ENCODE assay signal across 12 cellular contexts in genomic region chr19:17862711-17863519, GRCh38. TPM values are rescaled to one million over a fixed set of nuclear protein-coding genes. Genes with fewer than 3 reads are reported as not detected.
DNase-seq lines count a peak whose midpoint lies in the region; ATAC-seq and TF ChIP-seq lines count a peak whose summit lies in the region.
"Had no signal": no experiment of that assay in that cellular context is flagged by ENCODE, and none has a peak within 500 bp of the region (broad histone marks: within the 10 kb centered on the region; RNA-seq: fewer than 3 reads in every experiment).

No MANE protein-coding gene starts in this region.

- peak overlapping the region; percentile 96 for H3K4me2 ChIP-seq in Loucy (ENCODE audit: low read depth, low read length, poor library complexity, severe bottlenecking)

- H3K27me3 ChIP-seq in Loucy (ENCODE audit: insufficient read depth, low read length, poor library complexity, severe bottlenecking): peaks cover 7% of the 10 kb centered on the region
- H3K27me3 ChIP-seq: ascending aorta, MG63, upper lobe of left lung had no signal

- H3K79me2 ChIP-seq in Loucy (ENCODE audit: insufficient read depth, low read length): peaks cover 42% of the 10 kb centered on the region

- H3K4me1 ChIP-seq in Loucy (ENCODE audit: insufficient read depth, low read length, poor library complexity, severe bottlenecking): peaks cover 21% of the 10 kb centered on the region

- H3K4me3 ChIP-seq in Loucy (ENCODE audit: low read length, poor library complexity, severe bottlenecking): peak overlapping the region; percentile 98
- H3K4me3 ChIP-seq: ascending aorta, upper lobe of left lung had no signal

- ATAC-seq in activated T-cell treated with anti-CD3 and anti-CD28 coated beads, Interleukin-2, amount 50 U/mL, for 4 hours: no peak
- no peak for ATAC-seq in stimulated activated memory B cell treated with anti-CD40 and anti-IgM and Interleukin-4, amounts not matched to agents 10 μg/mL and 1 μg/mL and 100 μg/mL, for 72 hours
- no peak for ATAC-seq in GM19023 (IDR thresholded peaks at IDR 0.05; ENCODE audit: unreplicated experiment)

- TF ChIP-seq CTCF in Loucy (conservative IDR thresholded peaks at IDR 0.05; ENCODE audit: low read length) (no peak), brain (conservative IDR thresholded peaks at IDR 0.05) (no peak)

- H3K9me3 ChIP-seq in Loucy (ENCODE audit: insufficient read depth, low read depth, low read length): no peaks in the 10 kb centered on the region
- H3K9me3 ChIP-seq: ascending aorta, MG63, upper lobe of left lung had no signal

- peaks cover 47% of the 10 kb centered on the region for H3K36me3 Mint-ChIP-seq in activated T-cell treated with anti-CD3 and anti-CD28 coated beads, Interleukin-2, amount 50 U/mL, for 4 hours (ENCODE audit: insufficient read depth)
- peaks cover 63% of the 10 kb centered on the region for H3K36me3 Mint-ChIP-seq in brain
- H3K36me3 Mint-ChIP-seq in stimulated activated memory B cell treated with anti-CD40 and anti-IgM and Interleukin-4, amounts not matched to agents 10 μg/mL and 1 μg/mL and 100 μg/mL, for 72 hours: peaks cover 50% of the 10 kb centered on the region

- no peak overlapping the region for H3K9ac ChIP-seq in Loucy (ENCODE audit: low read depth, low read length, poor library complexity, severe bottlenecking)

- peaks cover 33% of the 10 kb centered on the region for H3K4me1 Mint-ChIP-seq in activated T-cell treated with anti-CD3 and anti-CD28 coated beads, Interleukin-2, amount 50 U/mL, for 4 hours (ENCODE audit: low read depth)
- H3K4me1 Mint-ChIP-seq in brain: peaks cover 34% of the 10 kb centered on the region
- H3K4me1 Mint-ChIP-seq in stimulated activated memory B cell treated with anti-CD40 and anti-IgM and Interleukin-4, amounts not matched to agents 10 μg/mL and 1 μg/mL and 100 μg/mL, for 72 hours: peaks cover 60% of the 10 kb centered on the region

- no peaks in the 10 kb centered on the region for H3K9me3 Mint-ChIP-seq in activated T-cell treated with anti-CD3 and anti-CD28 coated beads, Interleukin-2, amount 50 U/mL, for 4 hours
- peaks cover 0 to 2% (median 0%) of the 10 kb centered on the region in 5 experiments for H3K9me3 Mint-ChIP-seq in brain
- no peaks in the 10 kb centered on the region for H3K9me3 Mint-ChIP-seq in stimulated activated memory B cell treated with anti-CD40 and anti-IgM and Interleukin-4, amounts not matched to agents 10 μg/mL and 1 μg/mL and 100 μg/mL, for 72 hours

- no peaks in the 10 kb centered on the region; the same call in 1 of the 2 replicates for H3F3A ChIP-seq in Loucy (ENCODE audit: low read depth)

- H3K36me3 ChIP-seq in Loucy (ENCODE audit: insufficient read depth, low read length): peaks cover 48% of the 10 kb centered on the region; the same call in 1 of the 2 replicates

- H3K9me2 ChIP-seq in Loucy (replicated peaks; ENCODE audit: low read depth, low read length): no peaks in the 10 kb centered on the region

- H3K27ac Mint-ChIP-seq in brain: peak overlapping the region in 2 of 5 experiments; percentile 52 to 91
- peak overlapping the region; percentile 90 for H3K27ac Mint-ChIP-seq in stimulated activated memory B cell treated with anti-CD40 and anti-IgM and Interleukin-4, amounts not matched to agents 10 μg/mL and 1 μg/mL and 100 μg/mL, for 72 hours

- H2AFZ ChIP-seq in Loucy (ENCODE audit: low read length): no peak overlapping the region

- no peaks in the 10 kb centered on the region for H3K27me3 Mint-ChIP-seq in activated T-cell treated with anti-CD3 and anti-CD28 coated beads, Interleukin-2, amount 50 U/mL, for 4 hours (ENCODE audit: low read depth)
- peaks cover 6% of the 10 kb centered on the region for H3K27me3 Mint-ChIP-seq in brain
- no peaks in the 10 kb centered on the region for H3K27me3 Mint-ChIP-seq in stimulated activated memory B cell treated with anti-CD40 and anti-IgM and Interleukin-4, amounts not matched to agents 10 μg/mL and 1 μg/mL and 100 μg/mL, for 72 hours

- DNase-seq in activated T-cell treated with anti-CD3 and anti-CD28 coated beads, Interleukin-2, amount 50 U/mL, for 4 hours: no peak
- DNase-seq in activated T-cell treated with anti-CD3 and anti-CD28 coated beads, Interleukin-2, amount 50 U/mL, for 48 hours: no peak
- DNase-seq in NCI-H748 (lab: John Stamatoyannopoulos, UW; ENCODE audit: unreplicated experiment) (no peak), NCI-H1694 (lab: John Stamatoyannopoulos, UW) (no peak)
- DNase-seq: MG63, NCI-H774 had no signal

- peaks cover 42% of the 10 kb centered on the region for H4K20me1 ChIP-seq in Loucy (ENCODE audit: insufficient read depth, low read length, poor library complexity, severe bottlenecking)

- peak overlapping the region; percentile 99 for H3K4me3 Mint-ChIP-seq in activated T-cell treated with anti-CD3 and anti-CD28 coated beads, Interleukin-2, amount 50 U/mL, for 4 hours
- peak overlapping the region in 4 of 5 experiments; percentile 60 to 79 (median 66) for H3K4me3 Mint-ChIP-seq in brain
- peak overlapping the region; percentile 92 for H3K4me3 Mint-ChIP-seq in stimulated activated memory B cell treated with anti-CD40 and anti-IgM and Interleukin-4, amounts not matched to agents 10 μg/mL and 1 μg/mL and 100 μg/mL, for 72 hours

RNA-seq across cellular contexts. Expression of gene RPL18A, which starts 3.2 kb away (rescaled TPM):
- 1,000 to 10,000 TPM; 4,001 to 4,060 (median 4,048) TPM for total RNA-seq in activated T-cell treated with anti-CD3 and anti-CD28 coated beads, Interleukin-2, amount 50 U/mL, for 4 hours
- polyA plus RNA-seq in brain (ENCODE audit: insufficient read depth, low read depth, low replicate concordance): 2,732 TPM

RNA-seq across cellular contexts. Expression of gene SLC5A5, which starts 8.8 kb away (rescaled TPM):
- total RNA-seq in activated T-cell treated with anti-CD3 and anti-CD28 coated beads, Interleukin-2, amount 50 U/mL, for 4 hours: 1 to 10 TPM in 2 of 3 donors, under 1 TPM in 1; 0.98 to 1.6 (median 1.1) TPM
- 0.42 TPM for polyA plus RNA-seq in brain (ENCODE audit: insufficient read depth, low read depth, low replicate concordance)
- total RNA-seq: ascending aorta had no signal

RNA-seq across cellular contexts. Expression of gene JAK3, which starts 15.1 kb away (rescaled TPM):
- total RNA-seq in activated T-cell treated with anti-CD3 and anti-CD28 coated beads, Interleukin-2, amount 50 U/mL, for 4 hours: 100 to 1,000 TPM; 181 to 220 (median 189) TPM
- polyA plus RNA-seq in brain (ENCODE audit: insufficient read depth, low read depth, low replicate concordance): 0.48 TPM

RNA-seq across cellular contexts. Expression of gene INSL3, which starts 41.6 kb away (rescaled TPM):
- 1 to 10 TPM; 8.1 to 9.4 (median 9.1) TPM for total RNA-seq in activated T-cell treated with anti-CD3 and anti-CD28 coated beads, Interleukin-2, amount 50 U/mL, for 4 hours
- polyA plus RNA-seq in brain (ENCODE audit: insufficient read depth, low read depth, low replicate concordance): 0.66 TPM
- total RNA-seq: ascending aorta had no signal
